8 cellular contexts compared by ENCODE assay signal in genomic region chr1:39720094-39720999, GRCh38. TPM values are rescaled to one million over a fixed set of nuclear protein-coding genes. Genes with fewer than 3 reads are reported as not detected.
DNase-seq lines count a peak whose midpoint lies in the region; ATAC-seq and TF ChIP-seq lines count a peak whose summit lies in the region.

No MANE protein-coding gene starts in this region.

- H3K36me3 ChIP-seq in DND-41 (ENCODE audit: insufficient read depth, low read length) (no peaks in the 10 kb centered on the region), OCI-LY3 (replicated peaks; ENCODE audit: low read depth, low read length) (no peaks in the 10 kb centered on the region), colonic mucosa (no peaks in the 10 kb centered on the region), lung (ENCODE audit: control insufficient read depth in 2 of 2, insufficient read depth in 2 of 2, low read length in 2 of 2) (no peaks in the 10 kb centered on the region)

- no peak overlapping the region for H3K4me3 ChIP-seq in DND-41 (ENCODE audit: low read depth in 1 of 2, low read length in 2 of 2)
- H3K4me3 ChIP-seq in OCI-LY3 (ENCODE audit: low read length) = peak overlapping the region; percentile 34
- no peak overlapping the region for H3K4me3 ChIP-seq in colonic mucosa
- no peak overlapping the region for H3K4me3 ChIP-seq in lung

- peak; percentile 56; the same call in 2 of the 3 replicates for ATAC-seq in DND-41 (ENCODE audit: insufficient read depth, low read depth)
- peak; percentile 62 for ATAC-seq in lung (ENCODE audit: insufficient read depth, low FRiP score)
- no peak for ATAC-seq in HG02840 (IDR thresholded peaks at IDR 0.05; ENCODE audit: low FRiP score, unreplicated experiment)

- no peak overlapping the region for H2AFZ ChIP-seq in DND-41 (ENCODE audit: low read depth, low read length)
- H2AFZ ChIP-seq in OCI-LY3 (ENCODE audit: low read depth, low read length) = no peak overlapping the region

- TF ChIP-seq CTCF in DND-41 (IDR thresholded peaks at IDR 0.05; ENCODE audit: borderline replicate concordance, extremely low read depth, low read length, poor library complexity, severe bottlenecking) (peak; percentile 81), OCI-LY3 (IDR thresholded peaks at IDR 0.05; ENCODE audit: low read depth, low read length) (peak; percentile 62), colonic mucosa (IDR thresholded peaks at IDR 0.05) (peak; percentile 67), lung (IDR thresholded peaks at IDR 0.05; ENCODE audit: control extremely low read depth, extremely low read depth) (peak; percentile 69)

- H3K27me3 ChIP-seq in DND-41 (ENCODE audit: insufficient read depth, low read length, poor library complexity) (peaks cover 24% of the 10 kb centered on the region), OCI-LY3 (ENCODE audit: low read depth, low read length) (peaks cover 15% of the 10 kb centered on the region), colonic mucosa (peaks cover 4% of the 10 kb centered on the region), lung (ENCODE audit: control insufficient read depth, insufficient read depth) (no peaks in the 10 kb centered on the region)

- intact Hi-C loops in colonic mucosa (cut with DNase I) = loop anchor here (5.0 kb wide), 1 partner anchor 113 kb away; no protein-coding TSS in a partner anchor

- WGBS in lung, 2 donors = 38 to 50% methylated on average over 7 of the region's 7 CpGs

- H4K20me1 ChIP-seq in DND-41 (ENCODE audit: insufficient read depth, low read length) (no peaks in the 10 kb centered on the region; the same call in 1 of the 2 replicates), OCI-LY3 (ENCODE audit: insufficient read depth, low read length) (no peaks in the 10 kb centered on the region)

- H3K27ac ChIP-seq in DND-41 (ENCODE audit: low read length) (no peak overlapping the region), OCI-LY3 (ENCODE audit: low read length) (no peak overlapping the region), colonic mucosa (no peak overlapping the region), lung (ENCODE audit: low read depth in 1 of 2, low read length in 1 of 2) (no peak overlapping the region)

- H3K9ac ChIP-seq in DND-41 (ENCODE audit: low read depth, low read length) = no peak overlapping the region
- H3K9ac ChIP-seq in OCI-LY3 (ENCODE audit: low read length) = no peak overlapping the region
- no peak overlapping the region for H3K9ac ChIP-seq in colonic mucosa (ENCODE audit: low read depth in 2 of 2, low read length in 2 of 2)

- DNase-seq in DND-41 (no peak), LHCN-M2 (ENCODE audit: low read depth) (peak; percentile 72), colonic mucosa (no peak), lung (ENCODE audit: low spot score) (peak; percentile 28), HK-2 (ENCODE audit: unreplicated experiment) (no peak), COLO668 (lab: John Stamatoyannopoulos, UW; ENCODE audit: unreplicated experiment) (no peak)

- H3K79me2 ChIP-seq in DND-41 (ENCODE audit: insufficient read depth, low read length) (no peaks in the 10 kb centered on the region), OCI-LY3 (ENCODE audit: low read length) (no peaks in the 10 kb centered on the region)

- no peaks in the 10 kb centered on the region for H3K4me1 ChIP-seq in DND-41 (ENCODE audit: insufficient read depth, low read length)
- H3K4me1 ChIP-seq in OCI-LY3 (ENCODE audit: low read length) = no peaks in the 10 kb centered on the region
- H3K4me1 ChIP-seq in colonic mucosa = no peaks in the 10 kb centered on the region
- H3K4me1 ChIP-seq in lung (ENCODE audit: control insufficient read depth in 2 of 2, insufficient read depth in 2 of 2, low read length in 2 of 2) = no peaks in the 10 kb centered on the region

- no peaks in the 10 kb centered on the region for H3K9me3 ChIP-seq in DND-41 (ENCODE audit: insufficient read depth, low read length, severe bottlenecking)
- no peaks in the 10 kb centered on the region for H3K9me3 ChIP-seq in OCI-LY3 (ENCODE audit: insufficient read depth, low read length)
- H3K9me3 ChIP-seq in colonic mucosa = no peaks in the 10 kb centered on the region
- H3K9me3 ChIP-seq in lung (ENCODE audit: control insufficient read depth in 2 of 2, insufficient read depth in 1 of 2, low read length in 1 of 2) = no peaks in the 10 kb centered on the region

- no peak overlapping the region for H3K4me2 ChIP-seq in DND-41 (ENCODE audit: insufficient read depth, low read length)
- peak overlapping the region; percentile 62 for H3K4me2 ChIP-seq in OCI-LY3 (ENCODE audit: low read length)

RNA-seq across cellular contexts. Expression of gene PPIE, which starts 18.3 kb away (rescaled TPM):
- total RNA-seq in LHCN-M2 (2014; rRNA removed) (34.3 and 40.6 TPM in 2 replicates), colonic mucosa (10 to 100 TPM; 34.7 to 42.6 TPM), lung (10 to 100 TPM; 30.5 to 55.5 TPM)
- 51.3 TPM for polyA plus RNA-seq in LHCN-M2 (2012)
- 10 to 100 TPM; 40.9 to 47.6 TPM for polyA plus RNA-seq in lung

RNA-seq across cellular contexts. Expression of gene HPCAL4, which starts 29.1 kb away (rescaled TPM):
- 1.6 and 3.1 TPM in 2 replicates for total RNA-seq in LHCN-M2 (2014; rRNA removed)
- 0.05 TPM for polyA plus RNA-seq in LHCN-M2 (2012)
- total RNA-seq in colonic mucosa = under 1 TPM; 0.07 to 0.16 TPM
- under 1 TPM; 0.18 to 0.43 TPM for total RNA-seq in lung
- under 1 TPM; 0.08 to 0.16 TPM for polyA plus RNA-seq in lung

RNA-seq across cellular contexts. Expression of gene NT5C1A, which starts 48.4 kb away (rescaled TPM):
- not detected in 2 replicates for total RNA-seq in LHCN-M2 (2014; rRNA removed)
- polyA plus RNA-seq in LHCN-M2 (2012) = not detected
- total RNA-seq in colonic mucosa = not detected
- not detected for total RNA-seq in lung
- polyA plus RNA-seq in lung = not detected

RNA-seq across cellular contexts. Expression of gene OXCT2, which starts 50.8 kb away (rescaled TPM):
- total RNA-seq in LHCN-M2 (2014; rRNA removed) (0.58 and 0.69 TPM in 2 replicates), colonic mucosa (1 to 10 TPM in 1 of 2 donors, under 1 TPM in 1; 0.77 to 1.2 TPM), lung (under 1 TPM; 0.17 to 0.95 TPM)
- polyA plus RNA-seq in LHCN-M2 (2012) = 0.26 TPM
- polyA plus RNA-seq in lung = under 1 TPM; 0.43 to 0.53 TPM

Comparison
In these comparisons a context has a peak if more than half of its experiments do, and no peak if none do; other contexts are left out.
1. DNase-seq: peak in LHCN-M2 (single experiment) and lung (single experiment); none in DND-41 (single experiment), colonic mucosa (single experiment), HK-2 (single experiment) and COLO668 (single experiment).
2. Peak in every context shown above with its lines, with median percentiles within 50 percentile points of each other: CTCF ChIP-seq.